ENCODE assay signal across 9 cellular contexts in genomic region chr1:67213164-67213563, GRCh38. TPM values are rescaled to one million over a fixed set of nuclear protein-coding genes. Genes with fewer than 3 reads are reported as not detected.
A peak's percentile ranks its signal among the peaks of the same experiment; 100 is the strongest.
DNase-seq lines count a peak whose midpoint lies in the region; ATAC-seq, FAIRE-seq and TF ChIP-seq lines count a peak whose summit lies in the region.
"Had no signal": no experiment of that assay in that cellular context is flagged by ENCODE, and none has a peak within 500 bp of the region (broad histone marks: within the 10 kb centered on the region; RNA-seq: fewer than 3 reads in every experiment).

No MANE protein-coding gene starts in this region.

- peak; percentile 7 to 20 for DNase-seq in A549 (ENCODE audit: low read depth in 1 of 2, low spot score in 1 of 2)
- no peak for DNase-seq in GM10248 (ENCODE audit: extremely low spot score)
- no peak for DNase-seq in PC-9
- peak; percentile 13 for DNase-seq in fibroblast of villous mesenchyme (ENCODE audit: low read depth)
- no peak for DNase-seq in naive thymus-derived CD8-positive, alpha-beta T cell
- no peak for DNase-seq in NCI-H187 treated with DMSO at 0.1 percent for 48 hours (lab: John Stamatoyannopoulos, UW)
- DNase-seq in NK-92 treated with Interleukin-12 subunit alpha and Interleukin-12 subunit beta, amount 100 ng/mL, for 24 hours (lab: John Stamatoyannopoulos, UW), result no peak

- H3K4me2 ChIP-seq in A549 (no peak overlapping the region), PC-9 (no peak overlapping the region)

- BruUV-seq in PC-9 (replicated peaks; lab: Mats Ljungman, UMichigan), result no TSS peak

- TF ChIP-seq CTCF in A549 (IDR thresholded peaks at IDR 0.05), result peak; percentile 22; the same call in 1 of the 3 replicates
- TF ChIP-seq CTCF in GM10248 (IDR thresholded peaks at IDR 0.05; ENCODE audit: control extremely low read depth, extremely low read depth, low read depth, missing control alignments), result peak; percentile 35
- peak; percentile 59 for TF ChIP-seq CTCF in PC-9 (conservative IDR thresholded peaks at IDR 0.05)
- TF ChIP-seq CTCF in fibroblast of villous mesenchyme (IDR thresholded peaks at IDR 0.05; ENCODE audit: insufficient read depth, low read depth, low read length), result peak; percentile 72

- no peaks in the 10 kb centered on the region for H3K36me3 ChIP-seq in PC-9 (ENCODE audit: low read depth)

- H3K27ac ChIP-seq in A549, result no peak overlapping the region
- H3K27ac ChIP-seq in PC-9, result no peak overlapping the region

- H3K9me2 ChIP-seq in PC-9 (ENCODE audit: insufficient read depth), result no peaks in the 10 kb centered on the region

- no peaks in the 10 kb centered on the region for H3K27me3 Mint-ChIP-seq in naive thymus-derived CD8-positive, alpha-beta T cell

- H3K9me3 Mint-ChIP-seq in naive thymus-derived CD8-positive, alpha-beta T cell, result no peaks in the 10 kb centered on the region

- POLR2A ChIA-PET in A549 (lab: Yijun Ruan, JAX) (no interaction called here), GM10248 (lab: Yijun Ruan, JAX) (interaction anchor here (1.1 kb wide), 1 partner anchor 135 kb away, joined by 4 read pairs; no protein-coding TSS in a partner anchor), PC-9 (lab: Charles Lee; ENCODE audit: unreplicated experiment) (no interaction called here)
- POLR2A ChIA-PET in naive thymus-derived CD8-positive, alpha-beta T cell (lab: Charles Lee), result interaction anchor here (0.6 to 2.6 kb wide), 7 partner anchors 42 to 287 kb away, joined by 3 to 11 read pairs (median 4); partner anchors contain the start of gene SLC35D1

- H3K27me3 ChIP-seq in PC-9 (ENCODE audit: insufficient read depth, low read depth), result no peaks in the 10 kb centered on the region

- H3K79me2 ChIP-seq in PC-9 (ENCODE audit: low read depth), result no peaks in the 10 kb centered on the region

- WGBS in A549 (ENCODE audit: missing lambda C conversion rate), result 25% methylated on average over 3 of the region's 3 CpGs

- CTCF ChIA-PET in A549 (lab: Yijun Ruan, JAX), result interaction anchor here (0.5 to 5.9 kb wide), 19 partner anchors 10 to 448 kb away, joined by 3 to 49 read pairs (median 5); no protein-coding TSS in a partner anchor
- CTCF ChIA-PET in GM10248 (lab: Yijun Ruan, JAX), result interaction anchor here (0.6 to 9.6 kb wide), 67 partner anchors 8 to 455 kb away, joined by 3 to 142 read pairs (median 7); partner anchors contain the start of genes IL23R and SERBP1
- CTCF ChIA-PET in PC-9 (lab: Charles Lee), result interaction anchor here (0.6 to 2.1 kb wide), 8 partner anchors 22 to 448 kb away, joined by 3 to 7 read pairs (median 4); no protein-coding TSS in a partner anchor

- H3K4me3 ChIP-seq in A549 (no peak overlapping the region), PC-9 (no peak overlapping the region), fibroblast of villous mesenchyme (ENCODE audit: low read depth, low read length) (no peak overlapping the region)

- no peak for TF ChIP-seq POLR2A in A549 (IDR thresholded peaks at IDR 0.05; ENCODE audit: low read length)

- H3K4me1 ChIP-seq in A549, result no peaks in the 10 kb centered on the region
- no peaks in the 10 kb centered on the region for H3K4me1 ChIP-seq in PC-9 (replicated peaks; ENCODE audit: insufficient read depth)

- TF ChIP-seq RAD21 in A549 (conservative IDR thresholded peaks at IDR 0.05 in 1 of 2, IDR thresholded peaks at IDR 0.05 in 1 of 2), result no peak

- peak overlapping the region in 4 of 10 donors; percentile 5 to 52 (median 27) for H3K4me3 Mint-ChIP-seq in naive thymus-derived CD8-positive, alpha-beta T cell

- peak; percentile 86 to 88 for ATAC-seq in A549
- ATAC-seq in naive thymus-derived CD8-positive, alpha-beta T cell, result no peak
- ATAC-seq in HG02870 (IDR thresholded peaks at IDR 0.05; ENCODE audit: unreplicated experiment), result no peak

- peaks cover 7 to 24% (median 21%) of the 10 kb centered on the region in 4 donors for H3K4me1 Mint-ChIP-seq in naive thymus-derived CD8-positive, alpha-beta T cell

- H3K9me3 ChIP-seq in A549, result no peaks in the 10 kb centered on the region
- H3K9me3 ChIP-seq in PC-9 (ENCODE audit: insufficient read depth, low read depth), result no peaks in the 10 kb centered on the region

- no peaks in the 10 kb centered on the region for H4K20me1 ChIP-seq in PC-9 (ENCODE audit: insufficient read depth)

- FAIRE-seq in A549 (lab: Jason Lieb, UNC), result no peak

- no peaks in the 10 kb centered on the region for H3K36me3 Mint-ChIP-seq in naive thymus-derived CD8-positive, alpha-beta T cell

- H2AFZ ChIP-seq in PC-9, result no peak overlapping the region

- intact Hi-C loops in PC-9 (cut with micrococcal nuclease; ENCODE audit: unreplicated experiment), result loop anchor here (1.0 to 10.0 kb wide), 3 partner anchors 158 to 446 kb away; partner anchors contain the start of gene SLC35D1

- H3K27ac Mint-ChIP-seq in naive thymus-derived CD8-positive, alpha-beta T cell, result no peak overlapping the region

- no peaks in the 10 kb centered on the region for H3F3A ChIP-seq in PC-9 (ENCODE audit: insufficient read depth, low read depth)

- TF ChIP-seq EP300 in A549 (IDR thresholded peaks at IDR 0.05), result no peak

TF ChIP-seq in A549, 52 proteins besides CTCF, POLR2A, EP300 and RAD21:
- TF ChIP-seq JUN (IDR thresholded peaks at IDR 0.05), result no peak
- no peak for TF ChIP-seq CBX2 (IDR thresholded peaks at IDR 0.05; ENCODE audit: borderline replicate concordance, low read depth)
- TF ChIP-seq, protein P1, sequence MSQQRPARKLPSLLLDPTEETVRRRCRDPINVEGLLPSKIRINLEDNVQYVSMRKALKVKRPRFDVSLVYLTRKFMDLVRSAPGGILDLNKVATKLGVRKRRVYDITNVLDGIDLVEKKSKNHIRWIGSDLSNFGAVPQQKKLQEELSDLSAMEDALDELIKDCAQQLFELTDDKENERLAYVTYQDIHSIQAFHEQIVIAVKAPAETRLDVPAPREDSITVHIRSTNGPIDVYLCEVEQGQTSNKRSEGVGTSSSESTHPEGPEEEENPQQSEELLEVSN (IDR thresholded peaks at IDR 0.05; ENCODE audit: borderline replicate concordance, low read depth), result no peak
- TF ChIP-seq HEYL (CRISPR knock-in tag; IDR thresholded peaks at IDR 0.05), result no peak
- TF ChIP-seq, protein P2, sequence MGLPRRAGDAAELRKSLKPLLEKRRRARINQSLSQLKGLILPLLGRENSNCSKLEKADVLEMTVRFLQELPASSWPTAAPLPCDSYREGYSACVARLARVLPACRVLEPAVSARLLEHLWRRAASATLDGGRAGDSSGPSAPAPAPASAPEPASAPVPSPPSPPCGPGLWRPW (IDR thresholded peaks at IDR 0.05), result no peak
- TF ChIP-seq EHMT2 (IDR thresholded peaks at IDR 0.05; ENCODE audit: low read depth), result no peak
- TF ChIP-seq, protein P3, sequence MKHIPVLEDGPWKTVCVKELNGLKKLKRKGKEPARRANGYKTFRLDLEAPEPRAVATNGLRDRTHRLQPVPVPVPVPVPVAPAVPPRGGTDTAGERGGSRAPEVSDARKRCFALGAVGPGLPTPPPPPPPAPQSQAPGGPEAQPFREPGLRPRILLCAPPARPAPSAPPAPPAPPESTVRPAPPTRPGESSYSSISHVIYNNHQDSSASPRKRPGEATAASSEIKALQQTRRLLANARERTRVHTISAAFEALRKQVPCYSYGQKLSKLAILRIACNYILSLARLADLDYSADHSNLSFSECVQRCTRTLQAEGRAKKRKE (CRISPR knock-in tag; IDR thresholded peaks at IDR 0.05; ENCODE audit: low read depth), result no peak
- TF ChIP-seq ELK1 (IDR thresholded peaks at IDR 0.05; ENCODE audit: low read depth, low read length), result no peak
- TF ChIP-seq POLR2AphosphoS2 (conservative IDR thresholded peaks at IDR 0.05; ENCODE audit: low read length), result no peak
- no peak for TF ChIP-seq ZFP36 (IDR thresholded peaks at IDR 0.05; ENCODE audit: borderline replicate concordance, partially characterized antibody)
- no peak for TF ChIP-seq PHF8 (IDR thresholded peaks at IDR 0.05; ENCODE audit: borderline replicate concordance, low read depth)
- no peak for TF ChIP-seq CBX8 (IDR thresholded peaks at IDR 0.05)
- TF ChIP-seq, protein P4, sequence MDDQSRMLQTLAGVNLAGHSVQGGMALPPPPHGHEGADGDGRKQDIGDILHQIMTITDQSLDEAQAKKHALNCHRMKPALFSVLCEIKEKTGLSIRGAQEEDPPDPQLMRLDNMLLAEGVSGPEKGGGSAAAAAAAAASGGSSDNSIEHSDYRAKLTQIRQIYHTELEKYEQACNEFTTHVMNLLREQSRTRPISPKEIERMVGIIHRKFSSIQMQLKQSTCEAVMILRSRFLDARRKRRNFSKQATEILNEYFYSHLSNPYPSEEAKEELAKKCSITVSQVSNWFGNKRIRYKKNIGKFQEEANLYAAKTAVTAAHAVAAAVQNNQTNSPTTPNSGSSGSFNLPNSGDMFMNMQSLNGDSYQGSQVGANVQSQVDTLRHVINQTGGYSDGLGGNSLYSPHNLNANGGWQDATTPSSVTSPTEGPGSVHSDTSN (IDR thresholded peaks at IDR 0.05), result no peak
- no peak for TF ChIP-seq EHF (CRISPR knock-in tag; IDR thresholded peaks at IDR 0.05)
- no peak for TF ChIP-seq HDAC2 (IDR thresholded peaks at IDR 0.05)
- TF ChIP-seq HOXA7 (CRISPR knock-in tag; IDR thresholded peaks at IDR 0.05), result no peak
TF ChIP-seq in A549: peak in this region for 0.

RNA-seq across cellular contexts. Expression of gene IL23R, which starts 46.9 kb away (rescaled TPM):
- polyA plus RNA-seq in A549 (2011; rRNA removed), result not detected in 2 replicates
- polyA plus RNA-seq in A549 (2012; cell fraction: cytosol; rRNA removed), result not detected in 2 replicates
- polyA plus RNA-seq in A549 (2012; cell fraction: nucleus; rRNA removed), result not detected in 2 replicates
- not detected in 3 replicates for polyA plus RNA-seq in A549 (2017; fragmentation: RNase III; extraction: RNeasy Plus Mini Kit Qiagen cat#74134 plus additional on column Dnase treatment)
- polyA minus RNA-seq in A549 (2011; rRNA and poly(A)+ RNA removed), result not detected in 2 replicates
- total RNA-seq in PC-9 (2021), result not detected in 2 replicates
- not detected in 2 replicates for total RNA-seq in fibroblast of villous mesenchyme
- total RNA-seq in naive thymus-derived CD8-positive, alpha-beta T cell, result not detected
- polyA plus RNA-seq in naive thymus-derived CD8-positive, alpha-beta T cell, result not detected
- total RNA-seq: glomerular endothelial cell had no signal

Comparison
In these comparisons a context has a peak if more than half of its experiments do, and no peak if none do; other contexts are left out.
1. ATAC-seq: peak in A549 (2 of 2); none in naive thymus-derived CD8-positive, alpha-beta T cell (0 of 2) and HG02870 (single experiment).
2. DNase-seq: peak in A549 (2 of 2) and fibroblast of villous mesenchyme (single experiment); none in GM10248 (single experiment), PC-9 (0 of 2), naive thymus-derived CD8-positive, alpha-beta T cell (0 of 10), NCI-H187 treated with DMSO at 0.1 percent for 48 hours (single experiment) and NK-92 treated with Interleukin-12 subunit alpha and Interleukin-12 subunit beta, amount 100 ng/mL, for 24 hours (single experiment).
3. CTCF ChIP-seq: peak in every context shown above with its lines; median percentile 72 in fibroblast of villous mesenchyme; 59 in PC-9; 35 in GM10248; 22 in A549.
4. POLR2A ChIA-PET loops: an anchor here in GM10248 (1.1 kb wide) and naive thymus-derived CD8-positive, alpha-beta T cell (0.6 to 2.6 kb wide); none called in A549 and PC-9.